Comparison of ENCODE assay signal across 30 cellular contexts in the genomic region with DNA sequence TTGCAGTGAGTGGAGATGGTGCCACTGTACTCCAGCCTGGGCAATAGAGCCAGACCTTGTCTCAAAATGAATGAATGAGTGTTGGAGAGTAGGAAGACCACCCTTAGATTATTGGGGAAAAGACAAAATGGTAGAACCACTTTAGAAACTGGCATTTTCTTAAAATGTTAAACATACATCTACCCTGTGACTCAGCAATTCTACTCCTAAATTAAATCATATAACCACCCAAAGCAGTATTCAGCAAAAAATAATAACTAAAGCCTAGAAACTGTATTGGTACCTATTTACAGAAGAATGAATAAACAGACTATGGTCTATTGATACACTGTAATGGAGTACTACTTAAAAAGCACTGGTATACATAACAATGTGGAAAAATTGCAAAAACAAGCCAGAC.
"Had no signal": no experiment of that assay in that cellular context is flagged by ENCODE, and none has a peak within 500 bp of the region (broad histone marks: within the 10 kb centered on the region; RNA-seq: fewer than 3 reads in every experiment).

No MANE protein-coding gene starts in this region.

- ATAC-seq: naive thymus-derived CD8-positive, alpha-beta T cell; natural killer cell treated with Interleukin-12 subunit alpha and Interleukin-12 subunit beta and Interleukin-15 and Interleukin-18, amount 100 ng/mL, for 72 hours; pancreas; psoas muscle; right cardiac atrium; sciatic nerve; stimulated activated memory B cell treated with anti-CD40 and anti-IgM and Interleukin-4, amounts not matched to agents 10 μg/mL and 1 μg/mL and 100 μg/mL, for 72 hours; stimulated activated naive CD8-positive, alpha-beta T cell treated with anti-CD3 and anti-CD28 coated beads, Interleukin-15, amount 100 ng/mL, for 72 hours; stimulated activated naive CD8-positive, alpha-beta T cell treated with anti-CD3 and anti-CD28 coated beads, Interleukin-15, Interleukin-2, amounts not matched to agents 100 U/mL and 50 U/mL, for 24 hours; upper lobe of right lung had no signal

- H3K4me1 Mint-ChIP-seq: nephron progenitor cell, neural crest cell had no signal

- H3K9me3 Mint-ChIP-seq: natural killer cell treated with Interleukin-12 subunit alpha and Interleukin-12 subunit beta and Interleukin-15 and Interleukin-18, amount 100 ng/mL, for 72 hours had no signal

- H3K4me2 ChIP-seq: smooth muscle cell had no signal

- H3K4me3 ChIP-seq: pancreas, psoas muscle, skin epidermis, smooth muscle cell, spleen, suprapubic skin, testis, tibial artery, transverse colon, upper lobe of right lung, uterus had no signal

- H3K27me3 Mint-ChIP-seq: naive thymus-derived CD8-positive, alpha-beta T cell; natural killer cell treated with Interleukin-12 subunit alpha and Interleukin-12 subunit beta and Interleukin-15 and Interleukin-18, amount 100 ng/mL, for 72 hours; stimulated activated memory B cell treated with anti-CD40 and anti-IgM and Interleukin-4, amounts not matched to agents 10 μg/mL and 1 μg/mL and 100 μg/mL, for 72 hours; stimulated activated naive CD8-positive, alpha-beta T cell treated with anti-CD3 and anti-CD28 coated beads, Interleukin-15, amount 100 ng/mL, for 72 hours; type B pancreatic cell had no signal

- H3K27ac ChIP-seq: neutrophil, pancreas, psoas muscle, skin epidermis, spleen, suprapubic skin, testis, tibial artery, transverse colon, upper lobe of right lung, uterus had no signal

- H3K4me1 ChIP-seq: pancreas, psoas muscle, spleen, testis, tibial artery, transverse colon, upper lobe of right lung, uterus had no signal

- H3K36me3 ChIP-seq: uterus had no signal

- H3K27ac Mint-ChIP-seq: naive thymus-derived CD8-positive, alpha-beta T cell; nephron progenitor cell; stimulated activated memory B cell treated with anti-CD40 and anti-IgM and Interleukin-4, amounts not matched to agents 10 μg/mL and 1 μg/mL and 100 μg/mL, for 72 hours; stimulated activated naive CD8-positive, alpha-beta T cell treated with anti-CD3 and anti-CD28 coated beads, Interleukin-15, amount 100 ng/mL, for 72 hours; type B pancreatic cell had no signal

- FAIRE-seq: pancreas had no signal

- H3K4me3 Mint-ChIP-seq: naive thymus-derived CD8-positive, alpha-beta T cell; natural killer cell treated with Interleukin-12 subunit alpha and Interleukin-12 subunit beta and Interleukin-15 and Interleukin-18, amount 100 ng/mL, for 72 hours; nephron progenitor cell; neural crest cell; stimulated activated memory B cell treated with anti-CD40 and anti-IgM and Interleukin-4, amounts not matched to agents 10 μg/mL and 1 μg/mL and 100 μg/mL, for 72 hours; stimulated activated naive CD8-positive, alpha-beta T cell treated with anti-CD3 and anti-CD28 coated beads, Interleukin-15, amount 100 ng/mL, for 72 hours; type B pancreatic cell had no signal

- H3K9me3 ChIP-seq: neutrophil, pancreas, psoas muscle, suprapubic skin, testis, tibial artery, upper lobe of right lung, uterus had no signal

- H3K27me3 ChIP-seq: neutrophil, pancreas, spleen, suprapubic skin, testis, tibial artery, transverse colon, upper lobe of right lung, uterus had no signal

- DNase-seq: naive thymus-derived CD8-positive, alpha-beta T cell; nephron progenitor cell; nucleus accumbens; pancreas; psoas muscle; right cardiac atrium; spleen; stimulated activated CD4-positive, alpha-beta T cell treated with anti-CD3 and anti-CD28 coated beads, Interleukin-12 subunit alpha, Interleukin-12 subunit beta, amount 100 ng/mL, for 4 hours; stimulated activated CD4-positive, alpha-beta T cell treated with anti-CD3 and anti-CD28 coated beads, Interleukin-1b, Interleukin-23, amount 100 ng/mL, for 48 hours; stimulated activated CD4-positive, alpha-beta T cell treated with anti-CD3 and anti-CD28 coated beads, Interleukin-4, amount 100 ng/mL, for 1 hour; stimulated activated CD4-positive, alpha-beta T cell treated with anti-CD3 and anti-CD28 coated beads, Interleukin-4, amount 100 ng/mL, for 4 hours; stimulated activated CD8-positive, alpha-beta memory T cell treated with anti-CD3 and anti-CD28 coated beads, Interleukin-4, amount 100 ng/mL, for 48 hours; stimulated activated naive CD4-positive, alpha-beta T cell; stimulated activated naive CD8-positive, alpha-beta T cell treated with anti-CD3 and anti-CD28 coated beads, Interleukin-15, amount 100 ng/mL, for 72 hours; stimulated activated naive CD8-positive, alpha-beta T cell treated with anti-CD3 and anti-CD28 coated beads, Interleukin-15, Interleukin-2, amounts not matched to agents 100 U/mL and 50 U/mL, for 24 hours; substantia nigra; testis; tibial artery; transverse colon; upper lobe of right lung; uterus had no signal
